In the genomic region with DNA sequence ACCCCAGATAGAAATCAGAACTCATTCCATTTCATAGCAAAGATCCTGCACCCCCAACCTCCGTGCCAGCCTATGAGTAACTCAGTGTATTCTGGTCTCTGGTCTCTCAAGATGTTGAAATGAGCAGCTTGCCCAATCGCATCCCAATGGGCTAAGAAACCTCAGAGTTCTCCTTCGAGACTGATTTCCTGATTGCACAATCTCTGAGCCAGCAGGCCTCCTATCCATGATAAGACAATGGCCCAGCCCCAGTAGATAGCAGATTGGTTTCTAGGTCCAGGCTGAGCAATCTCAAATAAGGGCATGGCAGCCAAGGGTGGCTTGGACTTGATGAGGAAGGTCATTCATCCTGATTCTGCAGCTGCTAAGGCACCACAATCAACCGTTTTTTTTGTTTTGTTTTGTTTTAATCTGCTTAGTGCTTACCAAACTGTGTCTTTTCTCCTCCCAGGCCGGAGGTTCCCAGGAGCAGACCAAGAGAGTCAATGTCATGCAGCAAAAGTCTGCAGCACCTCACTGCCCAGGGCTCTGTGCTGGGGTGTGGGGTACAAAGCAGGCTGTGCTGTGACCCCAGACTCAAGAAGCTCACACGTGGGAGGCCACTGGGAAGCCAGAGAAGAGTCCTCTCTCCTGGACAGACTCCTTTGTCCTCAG, we compare ENCODE assay signal across 10 cellular contexts.
DNase-seq lines count a peak whose midpoint lies in the region; ATAC-seq and TF ChIP-seq lines count a peak whose summit lies in the region.
"Had no signal": no experiment of that assay in that cellular context is flagged by ENCODE, and none has a peak within 500 bp of the region (broad histone marks: within the 10 kb centered on the region; RNA-seq: fewer than 3 reads in every experiment).

No MANE protein-coding gene starts in this region.

- H3K9ac ChIP-seq in Karpas-422 (ENCODE audit: low read length) = no peak overlapping the region

- no peaks in the 10 kb centered on the region for H3K36me3 ChIP-seq in Karpas-422 (ENCODE audit: insufficient read depth, low read length)
- H3K36me3 ChIP-seq: spleen had no signal

- no peaks in the 10 kb centered on the region for H3K4me1 Mint-ChIP-seq in natural killer cell

- H3K27ac Mint-ChIP-seq in natural killer cell = no peak overlapping the region

- no peak overlapping the region for H3K4me3 ChIP-seq in Karpas-422 (ENCODE audit: low read length)
- H3K4me3 ChIP-seq: spleen had no signal

- DNase-seq in AG20443 (ENCODE audit: low spot score) (peak; percentile 83), NOMO-1 treated with dmso at 0.1 percent for 144 hours (lab: John Stamatoyannopoulos, UW; ENCODE audit: unreplicated experiment) (peak; percentile 93), myocyte (ENCODE audit: low read depth) (peak; percentile 77), epidermal melanocyte (ENCODE audit: insufficient read length, low spot score) (no peak), NCI-H2029 (lab: John Stamatoyannopoulos, UW) (no peak), natural killer cell (no peak), Karpas-422 (no peak)
- DNase-seq: NCI-H510A treated with DMSO at 0.1 percent for 48 hours, spleen had no signal

- intact Hi-C loops in natural killer cell (cut with micrococcal nuclease) = no loop called here

- peaks cover 4 to 7% of the 10 kb centered on the region in 2 donors for H3K9me3 Mint-ChIP-seq in natural killer cell

- no peaks in the 10 kb centered on the region for H3K9me2 ChIP-seq in Karpas-422 (replicated peaks; ENCODE audit: insufficient read depth, low read length)

- H3K36me3 Mint-ChIP-seq in natural killer cell = peaks cover 16% of the 10 kb centered on the region

- no peak overlapping the region for H3K4me2 ChIP-seq in Karpas-422 (ENCODE audit: low read depth, low read length, poor library complexity, severe bottlenecking)

- H3K4me3 Mint-ChIP-seq in natural killer cell = no peak overlapping the region

- H3K27me3 Mint-ChIP-seq in natural killer cell (ENCODE audit: low read depth in 2 of 2) = peaks cover 6 to 16% of the 10 kb centered on the region in 2 donors

- H2AFZ ChIP-seq in Karpas-422 (ENCODE audit: low read length) = no peak overlapping the region

- ATAC-seq in esophagus mucosa = peak; percentile 74
- no peak for ATAC-seq in natural killer cell

- H3K27ac ChIP-seq in Karpas-422 (ENCODE audit: low read length) = no peak overlapping the region

- H4K20me1 ChIP-seq in Karpas-422 (ENCODE audit: insufficient read depth, low read depth, low read length) = no peaks in the 10 kb centered on the region

- no peaks in the 10 kb centered on the region for H3K79me2 ChIP-seq in Karpas-422 (ENCODE audit: low read length)

- peaks cover 11% of the 10 kb centered on the region for H3K9me3 ChIP-seq in Karpas-422 (ENCODE audit: low read length)

- TF ChIP-seq CTCF in natural killer cell (IDR thresholded peaks at IDR 0.05) = no peak

- no peaks in the 10 kb centered on the region for H3K27me3 ChIP-seq in Karpas-422 (ENCODE audit: low read length)

- H3K4me1 ChIP-seq in Karpas-422 (ENCODE audit: low read length) = no peaks in the 10 kb centered on the region

Comparison
In these comparisons a context has a peak if more than half of its experiments do, and no peak if none do; other contexts are left out.
1. DNase-seq: peak in AG20443 (single experiment), NOMO-1 treated with dmso at 0.1 percent for 144 hours (single experiment) and myocyte (single experiment); none in epidermal melanocyte (single experiment), NCI-H2029 (single experiment), natural killer cell (single experiment) and Karpas-422 (single experiment).